8 cellular contexts compared by ENCODE assay signal in genomic region chrX:47232197-47232802, GRCh38. TPM values are rescaled to one million over a fixed set of nuclear protein-coding genes. Genes with fewer than 3 reads are reported as not detected.
DNase-seq lines count a peak whose midpoint lies in the region; ATAC-seq and TF ChIP-seq lines count a peak whose summit lies in the region.

No MANE protein-coding gene starts in this region.

- H3K4me1 ChIP-seq in right lobe of liver (no peaks in the 10 kb centered on the region), transverse colon (peaks cover 0 to 6% (median 4%) of the 10 kb centered on the region in 4 donors)

- WGBS in right lobe of liver (ENCODE audit: insufficient coverage, low coverage, low lambda C conversion rate, missing lambda C conversion rate) = 72% methylated on average over 5 of the region's 8 CpGs
- WGBS in transverse colon (ENCODE audit: low coverage in 1 of 2), 2 donors = 76% methylated on average over 8 of the region's 8 CpGs; no CpG with 5 or more reads in 1 of the 2 donors

- peak overlapping the region; percentile 82 for H3K4me3 Mint-ChIP-seq in activated T-cell treated with anti-CD3 and anti-CD28 coated beads, Interleukin-2, amount 50 U/mL, for 24 hours

- TF ChIP-seq EP300 in transverse colon (IDR thresholded peaks at IDR 0.05; ENCODE audit: low read depth) = no peak

- peaks cover 44% of the 10 kb centered on the region for H3K36me3 Mint-ChIP-seq in activated T-cell treated with anti-CD3 and anti-CD28 coated beads, Interleukin-2, amount 50 U/mL, for 24 hours (ENCODE audit: low read depth)

- in situ Hi-C loops in transverse colon (cut with MboI; ENCODE audit: low pct_ligation_motif_present in 1 of 4, low pct_unique_long_range_greater_than_20kb in 1 of 4, low sequenced_read_pairs in 3 of 4) = no loop called here

- intact Hi-C loops in right lobe of liver (cut with DNase I) (no loop called here), transverse colon (cut with DNase I; ENCODE audit: low total_unique reads) (no loop called here)

- no peak for TF ChIP-seq CTCF in right lobe of liver (IDR thresholded peaks at IDR 0.05)
- no peak for TF ChIP-seq CTCF in transverse colon (IDR thresholded peaks at IDR 0.05)

- H3K27me3 ChIP-seq in right lobe of liver = no peaks in the 10 kb centered on the region
- no peaks in the 10 kb centered on the region for H3K27me3 ChIP-seq in transverse colon

- H3K4me3 ChIP-seq in right lobe of liver (peak overlapping the region; percentile 33 to 60 (median 48)), transverse colon (peak overlapping the region; percentile 56 to 83 (median 70))

- H3K4me1 Mint-ChIP-seq in activated T-cell treated with anti-CD3 and anti-CD28 coated beads, Interleukin-2, amount 50 U/mL, for 24 hours (ENCODE audit: low read depth) = peaks cover 31% of the 10 kb centered on the region

- H3K27ac Mint-ChIP-seq in activated T-cell treated with anti-CD3 and anti-CD28 coated beads, Interleukin-2, amount 50 U/mL, for 24 hours = peak overlapping the region; percentile 92

- H3K36me3 ChIP-seq in right lobe of liver (peaks cover 0 to 8% (median under 1%) of the 10 kb centered on the region in 4 donors), transverse colon (no peaks in the 10 kb centered on the region)

- DNase-seq in activated T-cell treated with anti-CD3 and anti-CD28 coated beads, Interleukin-2, amount 50 U/mL, for 24 hours = no peak
- DNase-seq in activated T-cell treated with anti-CD3 and anti-CD28 coated beads for 4 hours = no peak
- peak in 1 of 3 donors; percentile 14 for DNase-seq in right lobe of liver
- no peak for DNase-seq in transverse colon

- H3K9me3 ChIP-seq in right lobe of liver (no peaks in the 10 kb centered on the region), transverse colon (no peaks in the 10 kb centered on the region)

- TF ChIP-seq POLR2A in right lobe of liver (IDR thresholded peaks at IDR 0.05) (no peak), transverse colon (IDR thresholded peaks at IDR 0.05) (no peak)

- H3K27ac ChIP-seq in angular gyrus (ENCODE audit: low read depth, low read length) (peak overlapping the region; percentile 99), right lobe of liver (peak overlapping the region; percentile 77 to 97 (median 92)), transverse colon (peak overlapping the region; percentile 94 to 99 (median 97))

- no peaks in the 10 kb centered on the region for H3K9me3 Mint-ChIP-seq in activated T-cell treated with anti-CD3 and anti-CD28 coated beads, Interleukin-2, amount 50 U/mL, for 24 hours

- H3K27me3 Mint-ChIP-seq in activated T-cell treated with anti-CD3 and anti-CD28 coated beads, Interleukin-2, amount 50 U/mL, for 24 hours = peaks cover 21% of the 10 kb centered on the region

- ATAC-seq in right lobe of liver (no peak), GM19324 (IDR thresholded peaks at IDR 0.05; ENCODE audit: low FRiP score, unreplicated experiment) (no peak), HG03571 (IDR thresholded peaks at IDR 0.05; ENCODE audit: unreplicated experiment) (no peak), GM21737 (IDR thresholded peaks at IDR 0.05; ENCODE audit: unreplicated experiment) (no peak)

RNA-seq across cellular contexts. Expression of gene USP11, which starts 0.5 kb away (rescaled TPM):
- total RNA-seq in right lobe of liver = 10 to 100 TPM in 3 of 6 experiments, 1 to 10 TPM in 3; 7.1 to 14.7 (median 11.4) TPM
- total RNA-seq in transverse colon = 10 to 100 TPM in 3 of 4 donors, 1 to 10 TPM in 1; 5.0 to 45.3 (median 22.3) TPM

RNA-seq across cellular contexts. Expression of gene CDK16, which starts 13.8 kb away (rescaled TPM):
- 10 to 100 TPM; 14.6 to 37.4 (median 29.5) TPM for total RNA-seq in right lobe of liver
- total RNA-seq in transverse colon = 100 to 1,000 TPM; 105 to 181 (median 151) TPM

RNA-seq across cellular contexts. Expression of gene UBA1, which starts 38.7 kb away (rescaled TPM):
- total RNA-seq in right lobe of liver = 100 to 1,000 TPM in 4 of 6 experiments, 10 to 100 TPM in 2; 85.1 to 120 (median 107) TPM
- 100 to 1,000 TPM; 145 to 182 (median 163) TPM for total RNA-seq in transverse colon
